ENCODE assay signal across 18 cellular contexts in the genomic region with DNA sequence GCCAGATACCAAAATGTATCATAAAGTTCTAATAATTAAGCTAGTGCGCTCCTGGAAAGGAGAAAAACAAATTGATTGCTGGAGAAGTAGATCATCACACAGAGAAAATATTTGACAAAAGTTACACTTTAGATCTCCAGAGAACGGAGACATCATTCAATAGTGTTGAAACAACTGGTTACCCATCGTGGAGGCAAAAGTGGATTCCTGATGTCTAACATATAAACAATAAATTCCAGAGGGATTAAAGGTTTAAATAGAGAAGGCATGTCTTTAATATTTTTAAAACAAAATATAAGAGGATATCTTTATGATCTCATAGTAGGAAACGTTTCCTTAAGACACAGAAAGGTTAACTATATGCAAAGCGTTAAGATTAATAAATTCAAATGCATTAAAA. TPM values are rescaled to one million over a fixed set of nuclear protein-coding genes. Genes with fewer than 3 reads are reported as not detected.
DNase-seq lines count a peak whose midpoint lies in the region; ATAC-seq and TF ChIP-seq lines count a peak whose summit lies in the region.
"Had no signal": no experiment of that assay in that cellular context is flagged by ENCODE, and none has a peak within 500 bp of the region (broad histone marks: within the 10 kb centered on the region; RNA-seq: fewer than 3 reads in every experiment).

No MANE protein-coding gene starts in this region.

- TF ChIP-seq CTCF in mesothelial cell of epicardium (IDR thresholded peaks at IDR 0.05; ENCODE audit: unreplicated experiment) = no peak

- H3K9me3 Mint-ChIP-seq in mesothelial cell of epicardium = peaks cover 6% of the 10 kb centered on the region
- H3K9me3 Mint-ChIP-seq in natural killer cell treated with Interleukin-12 subunit alpha and Interleukin-12 subunit beta and Interleukin-15 and Interleukin-18, amount 100 ng/mL, for 72 hours = no peaks in the 10 kb centered on the region

- H3K27me3 Mint-ChIP-seq in mesothelial cell of epicardium (ENCODE audit: low read depth) = no peaks in the 10 kb centered on the region
- no peaks in the 10 kb centered on the region for H3K27me3 Mint-ChIP-seq in natural killer cell treated with Interleukin-12 subunit alpha and Interleukin-12 subunit beta and Interleukin-15 and Interleukin-18, amount 100 ng/mL, for 72 hours

- H3K36me3 Mint-ChIP-seq in mesothelial cell of epicardium = peaks cover 20% of the 10 kb centered on the region
- H3K36me3 Mint-ChIP-seq in natural killer cell treated with Interleukin-12 subunit alpha and Interleukin-12 subunit beta and Interleukin-15 and Interleukin-18, amount 100 ng/mL, for 72 hours = no peaks in the 10 kb centered on the region

- H3K4me3 Mint-ChIP-seq in mesothelial cell of epicardium = no peak overlapping the region
- no peak overlapping the region for H3K4me3 Mint-ChIP-seq in natural killer cell treated with Interleukin-12 subunit alpha and Interleukin-12 subunit beta and Interleukin-15 and Interleukin-18, amount 100 ng/mL, for 72 hours

- no peaks in the 10 kb centered on the region for H3K27me3 ChIP-seq in adipocyte (replicated peaks; ENCODE audit: control insufficient read depth, insufficient read depth, low read length)
- H3K27me3 ChIP-seq: Peyer's patch had no signal

- DNase-seq in AG08395 (ENCODE audit: low spot score) (peak; percentile 15), HCEC 1CT (peak; percentile 87), adipocyte (ENCODE audit: low read depth) (peak; percentile 70), mesothelial cell of epicardium (ENCODE audit: low spot score in 2 of 2, unreplicated experiment in 2 of 2) (no peak), NCI-H1092 (lab: John Stamatoyannopoulos, UW) (no peak), hepatic stellate cell (ENCODE audit: low spot score) (no peak), foreskin melanocyte (no peak)
- DNase-seq in natural killer cell treated with Interleukin-12 subunit alpha and Interleukin-12 subunit beta and Interleukin-15 and Interleukin-18, amount 100 ng/mL, for 72 hours (ENCODE audit: low spot score) = no peak
- DNase-seq: 8988T, DMS 273 treated with DMSO at 0.1 percent for 48 hours, NCI-H1436, NCI-H2029, NCI-H2171 treated with DMSO at 0.1 percent for 48 hours, NCI-H510A, Peyer's patch, SK-N-SH had no signal

- ATAC-seq in natural killer cell treated with Interleukin-12 subunit alpha and Interleukin-12 subunit beta and Interleukin-15 and Interleukin-18, amount 100 ng/mL, for 72 hours = no peak
- ATAC-seq: Right ventricle myocardium inferior had no signal

- H3K4me1 Mint-ChIP-seq in mesothelial cell of epicardium = peaks cover 18% of the 10 kb centered on the region
- peaks cover 16 to 30% of the 10 kb centered on the region in 2 donors for H3K4me1 Mint-ChIP-seq in natural killer cell treated with Interleukin-12 subunit alpha and Interleukin-12 subunit beta and Interleukin-15 and Interleukin-18, amount 100 ng/mL, for 72 hours (ENCODE audit: low read depth in 2 of 2)

- H3K9ac ChIP-seq in adipocyte (ENCODE audit: low read length) = no peak overlapping the region
- H3K9ac ChIP-seq: SK-N-SH had no signal

- peaks cover 9% of the 10 kb centered on the region for H3K36me3 ChIP-seq in adipocyte (ENCODE audit: control insufficient read depth, insufficient read depth, low read length, severe bottlenecking)
- H3K36me3 ChIP-seq: HAP-1, Peyer's patch had no signal

- H3K4me1 ChIP-seq in adipocyte (ENCODE audit: control insufficient read depth, insufficient read depth, low read length) = no peaks in the 10 kb centered on the region
- H3K4me1 ChIP-seq: HAP-1 had no signal

- H3K27ac Mint-ChIP-seq in mesothelial cell of epicardium = peak overlapping the region; percentile 76
- H3K27ac Mint-ChIP-seq in natural killer cell treated with Interleukin-12 subunit alpha and Interleukin-12 subunit beta and Interleukin-15 and Interleukin-18, amount 100 ng/mL, for 72 hours = no peak overlapping the region

- no peak overlapping the region for H3K4me3 ChIP-seq in adipocyte (ENCODE audit: low read length)
- H3K4me3 ChIP-seq: HAP-1, Peyer's patch had no signal

- no peaks in the 10 kb centered on the region for H3K9me3 ChIP-seq in adipocyte (ENCODE audit: control insufficient read depth, low read length)
- H3K9me3 ChIP-seq: HAP-1, Peyer's patch, SK-N-SH had no signal

RNA-seq across cellular contexts. Expression of gene NRIP1, which starts 41.0 kb away (rescaled TPM):
- total RNA-seq in mesothelial cell of epicardium = 86.4 to 104 TPM (median 92.8 TPM) in 3 replicates
- 10 to 100 TPM; 16.0 to 24.8 TPM for total RNA-seq in natural killer cell treated with Interleukin-12 subunit alpha and Interleukin-12 subunit beta and Interleukin-15 and Interleukin-18, amount 100 ng/mL, for 72 hours

Comparison
In these comparisons a context has a peak if more than half of its experiments do, and no peak if none do; other contexts are left out.
1. DNase-seq: peak in AG08395 (single experiment), HCEC 1CT (single experiment) and adipocyte (single experiment); none in mesothelial cell of epicardium (0 of 2), NCI-H1092 (single experiment), natural killer cell treated with Interleukin-12 subunit alpha and Interleukin-12 subunit beta and Interleukin-15 and Interleukin-18, amount 100 ng/mL, for 72 hours (single experiment), hepatic stellate cell (single experiment) and foreskin melanocyte (single experiment).